ENCODE assay signal across 8 cellular contexts in the genomic region with DNA sequence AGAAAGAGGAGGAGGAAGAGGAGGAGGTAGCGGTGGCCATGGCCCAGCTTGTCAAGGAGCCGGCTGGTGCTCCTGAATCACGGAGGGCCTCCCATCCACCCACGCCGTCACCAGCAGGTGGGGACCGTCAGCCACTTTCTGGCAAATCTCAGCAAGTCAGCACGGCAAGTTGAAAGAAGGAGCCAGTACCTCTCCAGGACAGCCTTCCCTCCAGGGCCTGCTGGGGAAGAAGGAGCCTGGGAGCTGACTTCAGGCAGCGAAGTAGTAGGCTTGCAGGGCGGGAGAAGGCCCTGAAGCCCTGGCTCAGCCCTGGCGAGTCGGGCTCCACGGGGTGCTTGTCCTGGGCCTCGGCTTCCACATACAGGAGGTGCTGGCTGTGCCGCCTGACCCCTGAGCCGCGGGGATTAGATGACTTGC.
DNase-seq lines count a peak whose midpoint lies in the region; ATAC-seq and TF ChIP-seq lines count a peak whose summit lies in the region.

No MANE protein-coding gene starts in this region.

- H3K4me3 ChIP-seq in BLaER1 (no peak overlapping the region), thoracic aorta (no peak overlapping the region), coronary artery (no peak overlapping the region)

- H3K27me3 ChIP-seq in BLaER1 = no peaks in the 10 kb centered on the region
- no peaks in the 10 kb centered on the region for H3K27me3 ChIP-seq in thoracic aorta (replicated peaks; ENCODE audit: insufficient read depth)

- H3K9me3 ChIP-seq in BLaER1 = 0 out of 2 replicates have a peak, but pooled peaks cover 4% of the 10 kb centered on the region
- no peaks in the 10 kb centered on the region for H3K9me3 ChIP-seq in thoracic aorta

- no peaks in the 10 kb centered on the region for H4K20me1 ChIP-seq in BLaER1

- peaks cover 43% of the 10 kb centered on the region for H3K4me1 Mint-ChIP-seq in nephron progenitor cell

- no peaks in the 10 kb centered on the region for H3K36me3 Mint-ChIP-seq in nephron progenitor cell (ENCODE audit: low read depth)

- peak overlapping the region; percentile 39; the same call in 1 of the 2 replicates for H3K27ac ChIP-seq in BLaER1
- no peak overlapping the region for H3K27ac ChIP-seq in epithelial cell of prostate
- no peak overlapping the region for H3K27ac ChIP-seq in thoracic aorta
- H3K27ac ChIP-seq in coronary artery = no peak overlapping the region

- H3K27ac Mint-ChIP-seq in nephron progenitor cell = peak overlapping the region; percentile 7

- no peaks in the 10 kb centered on the region for H3K36me3 ChIP-seq in BLaER1
- no peaks in the 10 kb centered on the region for H3K36me3 ChIP-seq in thoracic aorta

- H3K9ac ChIP-seq in BLaER1 = 0 out of 2 replicates have a peak overlapping the region, but pooled peaks have one; percentile 24

- no peak overlapping the region for H3K4me3 Mint-ChIP-seq in nephron progenitor cell

- peak overlapping the region; percentile 78 for H3K4me2 ChIP-seq in BLaER1

- peaks cover 23% of the 10 kb centered on the region for H3K27me3 Mint-ChIP-seq in nephron progenitor cell (ENCODE audit: low read depth, poor library complexity)

- H3K4me1 ChIP-seq in BLaER1 (peaks cover 67% of the 10 kb centered on the region), thoracic aorta (ENCODE audit: control insufficient read depth in 1 of 2, low read depth in 2 of 2) (no peaks in the 10 kb centered on the region)

- peak; percentile 41 for TF ChIP-seq CTCF in nephron progenitor cell (IDR thresholded peaks at IDR 0.05)
- TF ChIP-seq CTCF in thoracic aorta (IDR thresholded peaks at IDR 0.05) = peak; percentile 44
- TF ChIP-seq CTCF in coronary artery (IDR thresholded peaks at IDR 0.05) = no peak

- ATAC-seq in thoracic aorta (ENCODE audit: insufficient number of reproducible peaks, low FRiP score, low read depth) = peak; percentile 36
- no peak for ATAC-seq in HG03196 (IDR thresholded peaks at IDR 0.05; ENCODE audit: unreplicated experiment)

- DNase-seq in LHCN-M2 (ENCODE audit: low read depth) (peak; percentile 28), epithelial cell of prostate (ENCODE audit: low read depth, low spot score) (peak; percentile 18), nephron progenitor cell (peak; percentile 74), thoracic aorta (ENCODE audit: low spot score) (no peak), coronary artery (ENCODE audit: low spot score) (no peak)
- DNase-seq in activated CD8-positive, alpha-beta memory T cell treated with anti-CD3 and anti-CD28 coated beads, Interleukin-2, amount 50 U/mL, for 24 hours (ENCODE audit: extremely low read depth) = peak; percentile 27

- peaks cover 6% of the 10 kb centered on the region for H3K9me3 Mint-ChIP-seq in nephron progenitor cell

Comparison
In these comparisons a context has a peak if more than half of its experiments do, and no peak if none do; other contexts are left out.
1. DNase-seq: peak in LHCN-M2 (single experiment), activated CD8-positive, alpha-beta memory T cell treated with anti-CD3 and anti-CD28 coated beads, Interleukin-2, amount 50 U/mL, for 24 hours (single experiment), epithelial cell of prostate (single experiment) and nephron progenitor cell (single experiment); none in thoracic aorta (single experiment) and coronary artery (single experiment).